ENCODE assay signal across 14 cellular contexts in the genomic region with DNA sequence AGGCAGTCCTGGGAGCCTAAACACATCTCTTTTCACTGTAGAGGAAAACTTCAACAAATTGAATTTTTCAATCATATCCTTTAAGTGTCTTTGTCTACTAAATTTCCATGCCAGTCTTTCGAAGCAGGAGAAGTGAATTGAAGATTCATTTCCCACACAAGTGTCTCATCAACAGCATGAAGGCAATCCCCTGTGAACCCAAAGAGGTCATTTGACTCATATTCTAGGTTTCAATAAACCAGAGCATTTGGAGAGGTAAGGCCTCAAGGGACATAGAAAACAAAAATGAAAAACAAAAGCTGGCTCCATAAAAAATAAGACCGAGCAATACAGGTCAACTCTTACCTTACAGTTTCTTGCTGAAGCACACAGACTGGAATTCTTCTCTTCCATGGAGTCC.
A peak's percentile ranks its signal among the peaks of the same experiment; 100 is the strongest.
DNase-seq lines count a peak whose midpoint lies in the region; ATAC-seq, FAIRE-seq and TF ChIP-seq lines count a peak whose summit lies in the region.
"Had no signal": no experiment of that assay in that cellular context is flagged by ENCODE, and none has a peak within 500 bp of the region (broad histone marks: within the 10 kb centered on the region; RNA-seq: fewer than 3 reads in every experiment).

No MANE protein-coding gene starts in this region.

- H3K4me1 Mint-ChIP-seq in GM23338 = no peaks in the 10 kb centered on the region
- H3K4me1 Mint-ChIP-seq: activated naive CD8-positive, alpha-beta T cell treated with anti-CD3 and anti-CD28 coated beads, Interleukin-2, amount 10 ng/mL, durations not matched to agents 7 days and 5 days had no signal

- TF ChIP-seq CTCF in GM12864 (IDR thresholded peaks at IDR 0.05; ENCODE audit: low read depth, low read length, missing control alignments) = no peak
- no peak for TF ChIP-seq CTCF in GM23338 (conservative IDR thresholded peaks at IDR 0.05; ENCODE audit: low read depth in 2 of 2)

- no peaks in the 10 kb centered on the region for H3K36me3 Mint-ChIP-seq in GM23338 (ENCODE audit: low read depth)
- H3K36me3 Mint-ChIP-seq: activated naive CD8-positive, alpha-beta T cell treated with anti-CD3 and anti-CD28 coated beads, Interleukin-2, amount 10 ng/mL, durations not matched to agents 7 days and 5 days had no signal

- H3K4me1 ChIP-seq in GM23338 (ENCODE audit: insufficient read depth) = no peaks in the 10 kb centered on the region
- H3K4me1 ChIP-seq: colonic mucosa had no signal

- no peak overlapping the region for H3K27ac Mint-ChIP-seq in GM23338
- H3K27ac Mint-ChIP-seq: activated naive CD8-positive, alpha-beta T cell treated with anti-CD3 and anti-CD28 coated beads, Interleukin-2, amount 10 ng/mL, durations not matched to agents 7 days and 5 days; naive thymus-derived CD4-positive, alpha-beta T cell had no signal

- no peaks in the 10 kb centered on the region for H3F3A ChIP-seq in GM23338 (replicated peaks; ENCODE audit: low read depth)

- H3K4me3 ChIP-seq in GM12864 (ENCODE audit: low read depth, low read length) (no peak overlapping the region), GM23338 (no peak overlapping the region)
- H3K4me3 ChIP-seq: colonic mucosa had no signal

- H3K4me2 ChIP-seq in GM23338 = no peak overlapping the region

- no peaks in the 10 kb centered on the region for H3K27me3 ChIP-seq in GM23338 (ENCODE audit: insufficient read depth)
- H3K27me3 ChIP-seq: colonic mucosa had no signal

- H3K36me3 ChIP-seq in GM23338 (ENCODE audit: insufficient read depth) = no peaks in the 10 kb centered on the region
- H3K36me3 ChIP-seq: colonic mucosa had no signal

- H2AFZ ChIP-seq in GM23338 = no peak overlapping the region; the same call in 1 of the 2 replicates

- H3K79me2 ChIP-seq in GM23338 (replicated peaks; ENCODE audit: insufficient read depth) = no peaks in the 10 kb centered on the region

- H3K27ac ChIP-seq in GM23338 (ENCODE audit: low read depth) = no peak overlapping the region
- H3K27ac ChIP-seq: colonic mucosa had no signal

- ATAC-seq in GM18907 (IDR thresholded peaks at IDR 0.05; ENCODE audit: unreplicated experiment) (peak; percentile 74), HG02571 (IDR thresholded peaks at IDR 0.05; ENCODE audit: unreplicated experiment) (peak; percentile 65), HG03342 (IDR thresholded peaks at IDR 0.05; ENCODE audit: unreplicated experiment) (peak; percentile 64), GM23338 (no peak)
- ATAC-seq: naive thymus-derived CD4-positive, alpha-beta T cell had no signal

- DNase-seq in GM12864 (ENCODE audit: low read depth) (peak; percentile 44), GM23338 (ENCODE audit: low spot score) (no peak), NCI-H2107 (lab: John Stamatoyannopoulos, UW) (no peak), frontal cortex (ENCODE audit: low spot score in 2 of 2) (no peak), putamen (ENCODE audit: low spot score) (no peak)
- DNase-seq: activated naive CD8-positive, alpha-beta T cell treated with anti-CD3 and anti-CD28 coated beads, Interleukin-2, amount 10 ng/mL, durations not matched to agents 7 days and 5 days; colonic mucosa; kidney; naive thymus-derived CD4-positive, alpha-beta T cell; NCI-H748 treated with DMSO at 0.1 percent for 48 hours had no signal

- H3K9me3 Mint-ChIP-seq in GM23338 = no peaks in the 10 kb centered on the region
- H3K9me3 Mint-ChIP-seq: activated naive CD8-positive, alpha-beta T cell treated with anti-CD3 and anti-CD28 coated beads, Interleukin-2, amount 10 ng/mL, durations not matched to agents 7 days and 5 days had no signal

- H3K4me3 Mint-ChIP-seq in GM23338 = no peak overlapping the region
- H3K4me3 Mint-ChIP-seq: activated naive CD8-positive, alpha-beta T cell treated with anti-CD3 and anti-CD28 coated beads, Interleukin-2, amount 10 ng/mL, durations not matched to agents 7 days and 5 days; naive thymus-derived CD4-positive, alpha-beta T cell had no signal

- FAIRE-seq in frontal cortex (lab: Jason Lieb, UNC) = no peak
- FAIRE-seq: HTR-8/SVneo, kidney had no signal

- H3K9me2 ChIP-seq in GM23338 (ENCODE audit: insufficient read depth) = no peaks in the 10 kb centered on the region

- H4K20me1 ChIP-seq in GM23338 (replicated peaks; ENCODE audit: insufficient read depth) = no peaks in the 10 kb centered on the region

- H3K27me3 Mint-ChIP-seq in GM23338 (ENCODE audit: insufficient read depth, low read depth, poor library complexity) = no peaks in the 10 kb centered on the region
- H3K27me3 Mint-ChIP-seq: naive thymus-derived CD4-positive, alpha-beta T cell had no signal

TF ChIP-seq in GM23338, 12 proteins besides CTCF, POLR2A, EP300 and RAD21:
- no peak for TF ChIP-seq JUNB (IDR thresholded peaks at IDR 0.05; ENCODE audit: unreplicated experiment)
- TF ChIP-seq, protein P1, sequence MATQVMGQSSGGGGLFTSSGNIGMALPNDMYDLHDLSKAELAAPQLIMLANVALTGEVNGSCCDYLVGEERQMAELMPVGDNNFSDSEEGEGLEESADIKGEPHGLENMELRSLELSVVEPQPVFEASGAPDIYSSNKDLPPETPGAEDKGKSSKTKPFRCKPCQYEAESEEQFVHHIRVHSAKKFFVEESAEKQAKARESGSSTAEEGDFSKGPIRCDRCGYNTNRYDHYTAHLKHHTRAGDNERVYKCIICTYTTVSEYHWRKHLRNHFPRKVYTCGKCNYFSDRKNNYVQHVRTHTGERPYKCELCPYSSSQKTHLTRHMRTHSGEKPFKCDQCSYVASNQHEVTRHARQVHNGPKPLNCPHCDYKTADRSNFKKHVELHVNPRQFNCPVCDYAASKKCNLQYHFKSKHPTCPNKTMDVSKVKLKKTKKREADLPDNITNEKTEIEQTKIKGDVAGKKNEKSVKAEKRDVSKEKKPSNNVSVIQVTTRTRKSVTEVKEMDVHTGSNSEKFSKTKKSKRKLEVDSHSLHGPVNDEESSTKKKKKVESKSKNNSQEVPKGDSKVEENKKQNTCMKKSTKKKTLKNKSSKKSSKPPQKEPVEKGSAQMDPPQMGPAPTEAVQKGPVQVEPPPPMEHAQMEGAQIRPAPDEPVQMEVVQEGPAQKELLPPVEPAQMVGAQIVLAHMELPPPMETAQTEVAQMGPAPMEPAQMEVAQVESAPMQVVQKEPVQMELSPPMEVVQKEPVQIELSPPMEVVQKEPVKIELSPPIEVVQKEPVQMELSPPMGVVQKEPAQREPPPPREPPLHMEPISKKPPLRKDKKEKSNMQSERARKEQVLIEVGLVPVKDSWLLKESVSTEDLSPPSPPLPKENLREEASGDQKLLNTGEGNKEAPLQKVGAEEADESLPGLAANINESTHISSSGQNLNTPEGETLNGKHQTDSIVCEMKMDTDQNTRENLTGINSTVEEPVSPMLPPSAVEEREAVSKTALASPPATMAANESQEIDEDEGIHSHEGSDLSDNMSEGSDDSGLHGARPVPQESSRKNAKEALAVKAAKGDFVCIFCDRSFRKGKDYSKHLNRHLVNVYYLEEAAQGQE (IDR thresholded peaks at IDR 0.05; ENCODE audit: unreplicated experiment) = no peak
- TF ChIP-seq POLR2AphosphoS5 (IDR thresholded peaks at IDR 0.05; ENCODE audit: low read depth) = no peak
- TF ChIP-seq ZNF331 (CRISPR knock-in tag; IDR thresholded peaks at IDR 0.05; ENCODE audit: low read depth) = no peak
- TF ChIP-seq ETS1 (IDR thresholded peaks at IDR 0.05) = no peak
- TF ChIP-seq STAT1 (IDR thresholded peaks at IDR 0.05; ENCODE audit: unreplicated experiment) = no peak
- TF ChIP-seq EZH2phosphoT487 (IDR thresholded peaks at IDR 0.05; ENCODE audit: unreplicated experiment) = no peak
